8 cellular contexts compared by ENCODE assay signal in the genomic region with DNA sequence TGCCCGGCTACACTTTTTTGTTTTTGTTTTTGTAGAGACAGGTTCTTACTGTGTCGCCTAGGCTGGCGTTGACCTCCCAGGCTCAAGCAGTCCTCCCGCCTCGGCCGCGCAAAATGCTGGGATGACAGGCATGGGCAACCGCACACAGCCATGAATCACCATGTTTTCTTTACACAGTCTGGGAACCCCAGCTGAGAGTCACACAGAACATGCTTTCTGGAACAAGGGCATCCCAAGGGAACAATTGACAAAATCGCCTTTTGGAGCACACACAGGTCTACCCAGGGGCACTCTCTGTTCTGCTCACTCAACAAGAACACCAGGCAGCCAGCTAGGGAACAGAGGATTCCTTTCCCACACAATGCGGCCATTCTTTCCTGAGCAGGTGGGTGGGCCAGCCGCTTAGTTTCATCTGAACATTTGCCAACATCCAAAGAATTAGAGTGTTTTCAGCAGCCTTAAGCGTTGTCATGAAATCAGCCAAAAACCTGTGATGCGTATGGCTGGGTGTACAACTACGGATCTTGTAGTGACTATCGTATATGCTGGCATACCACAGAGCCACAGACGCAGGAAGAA. TPM values are rescaled to one million over a fixed set of nuclear protein-coding genes. Genes with fewer than 3 reads are reported as not detected.
DNase-seq lines count a peak whose midpoint lies in the region; ATAC-seq and TF ChIP-seq lines count a peak whose summit lies in the region.

No MANE protein-coding gene starts in this region.

- H3K9ac ChIP-seq in SK-N-SH: no peak overlapping the region

- H3K27me3 ChIP-seq in RWPE2 (ENCODE audit: insufficient read depth, poor library complexity, severe bottlenecking) (no peaks in the 10 kb centered on the region), gastroesophageal sphincter (no peaks in the 10 kb centered on the region), SK-N-SH (ENCODE audit: insufficient read depth) (peaks cover 13% of the 10 kb centered on the region; the same call in 1 of the 2 replicates)

- WGBS in gastroesophageal sphincter (ENCODE audit: low coverage in 1 of 2), 2 donors: 60 to 70% methylated on average over 1 to 6 of the region's 16 CpGs
- 48% methylated on average over 16 of the region's 16 CpGs for WGBS in SK-N-SH (ENCODE audit: low lambda C conversion rate)

- no peak for TF ChIP-seq POLR2A in gastroesophageal sphincter (IDR thresholded peaks at IDR 0.05)

- TF ChIP-seq CTCF in RWPE2 (IDR thresholded peaks at IDR 0.05; ENCODE audit: poor library complexity, severe bottlenecking) (no peak), gastroesophageal sphincter (IDR thresholded peaks at IDR 0.05) (no peak), SK-N-SH (IDR thresholded peaks at IDR 0.05) (no peak)

- CTCF ChIA-PET in SK-N-SH (lab: Yijun Ruan, JAX): no interaction called here

- TF ChIP-seq EP300 in gastroesophageal sphincter (IDR thresholded peaks at IDR 0.05) (no peak), SK-N-SH (IDR thresholded peaks at IDR 0.05; ENCODE audit: borderline replicate concordance in 1 of 2, low read depth in 1 of 2, low read length in 1 of 2) (no peak)

- no peaks in the 10 kb centered on the region for H3F3A ChIP-seq in SK-N-SH (replicated peaks; ENCODE audit: insufficient read depth)

- no peak overlapping the region for H2AFZ ChIP-seq in SK-N-SH (ENCODE audit: low read depth)

- POLR2A ChIA-PET in SK-N-SH (lab: Yijun Ruan, JAX): no interaction called here

- H3K4me1 ChIP-seq in RWPE2 (ENCODE audit: insufficient read depth, poor library complexity, severe bottlenecking) (no peaks in the 10 kb centered on the region), gastroesophageal sphincter (peaks cover 0 to 3% (median 0%) of the 10 kb centered on the region in 3 donors), SK-N-SH (ENCODE audit: control insufficient read depth in 1 of 2, insufficient read depth in 2 of 2, low read depth in 1 of 2, low read length in 1 of 2) (peaks cover 0 to 6% of the 10 kb centered on the region in 2 experiments; a peak in 1 of 4 replicates)

- ATAC-seq in GM19468 (IDR thresholded peaks at IDR 0.05; ENCODE audit: extremely low read depth, unreplicated experiment): peak; percentile 23
- peak; percentile 42; the same call in 1 of the 3 replicates for ATAC-seq in RWPE2 (ENCODE audit: low read depth)
- ATAC-seq in gastroesophageal sphincter: peak; percentile 68
- ATAC-seq in GM18867 (IDR thresholded peaks at IDR 0.05; ENCODE audit: unreplicated experiment): no peak

- peaks cover 9% of the 10 kb centered on the region; the same call in 1 of the 2 replicates for H3K79me2 ChIP-seq in SK-N-SH (ENCODE audit: insufficient read depth)

- H3K4me3 ChIP-seq in RWPE2 (ENCODE audit: severe bottlenecking): no peak overlapping the region
- H3K4me3 ChIP-seq in gastroesophageal sphincter: no peak overlapping the region
- no peak overlapping the region for H3K4me3 ChIP-seq in skeletal muscle cell (ENCODE audit: low read depth, low read length)
- no peak overlapping the region for H3K4me3 ChIP-seq in SK-N-SH (ENCODE audit: low read depth in 2 of 2, low read length in 1 of 2)

- H3K9me3 ChIP-seq in RWPE2 (ENCODE audit: severe bottlenecking) (no peaks in the 10 kb centered on the region), gastroesophageal sphincter (no peaks in the 10 kb centered on the region), SK-N-SH (no peaks in the 10 kb centered on the region)

- H3K36me3 ChIP-seq in RWPE2 (ENCODE audit: low read depth) (no peaks in the 10 kb centered on the region), gastroesophageal sphincter (no peaks in the 10 kb centered on the region), SK-N-SH (replicated peaks in 1 of 2; ENCODE audit: control insufficient read depth in 1 of 2, insufficient read depth in 2 of 2, low read length in 1 of 2) (no peaks in the 10 kb centered on the region)

- H3K27ac ChIP-seq in RWPE2 (ENCODE audit: poor library complexity, severe bottlenecking) (no peak overlapping the region), gastroesophageal sphincter (peak overlapping the region in 2 of 4 donors; percentile 41 to 49), SK-N-SH (ENCODE audit: low read depth in 2 of 2, low read length in 1 of 2) (no peak overlapping the region)

- no peak overlapping the region for H3K4me2 ChIP-seq in SK-N-SH

- no peak for DNase-seq in RWPE2 (ENCODE audit: low spot score)
- peak; percentile 87 for DNase-seq in skeletal muscle cell (ENCODE audit: low read depth)
- no peak for DNase-seq in effector CD4-positive, alpha-beta T cell
- no peak for DNase-seq in HUDEP-2 (lab: John Stamatoyannopoulos, UW; ENCODE audit: unreplicated experiment in 76 of 76)
- no peak for DNase-seq in SK-N-SH

- no peaks in the 10 kb centered on the region for H4K20me1 ChIP-seq in SK-N-SH (ENCODE audit: insufficient read depth)

- H3K9me2 ChIP-seq in SK-N-SH: no peaks in the 10 kb centered on the region

- no peak for TF ChIP-seq RAD21 in SK-N-SH (IDR thresholded peaks at IDR 0.05; ENCODE audit: low read length)

TF ChIP-seq in SK-N-SH, 30 proteins besides CTCF, POLR2A, EP300 and RAD21:
- TF ChIP-seq RCOR1 (IDR thresholded peaks at IDR 0.05; ENCODE audit: low read length): no peak
- no peak for TF ChIP-seq TCF12 (IDR thresholded peaks at IDR 0.05)
- TF ChIP-seq, protein P1, sequence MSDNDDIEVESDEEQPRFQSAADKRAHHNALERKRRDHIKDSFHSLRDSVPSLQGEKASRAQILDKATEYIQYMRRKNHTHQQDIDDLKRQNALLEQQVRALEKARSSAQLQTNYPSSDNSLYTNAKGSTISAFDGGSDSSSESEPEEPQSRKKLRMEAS (IDR thresholded peaks at IDR 0.05; ENCODE audit: low read depth): no peak
- no peak for TF ChIP-seq SMC3 (IDR thresholded peaks at IDR 0.05; ENCODE audit: low read depth, low read length)
- TF ChIP-seq GATA2 (CRISPR knock-in tag; IDR thresholded peaks at IDR 0.05): no peak
- TF ChIP-seq RFX5 (IDR thresholded peaks at IDR 0.05; ENCODE audit: low read length): no peak
- no peak for TF ChIP-seq FOSL2 (IDR thresholded peaks at IDR 0.05; ENCODE audit: borderline replicate concordance, low read depth)
- TF ChIP-seq RXRA (IDR thresholded peaks at IDR 0.05; ENCODE audit: borderline replicate concordance, low read depth): no peak
- no peak for TF ChIP-seq JUND (IDR thresholded peaks at IDR 0.05)
- TF ChIP-seq, protein P2, sequence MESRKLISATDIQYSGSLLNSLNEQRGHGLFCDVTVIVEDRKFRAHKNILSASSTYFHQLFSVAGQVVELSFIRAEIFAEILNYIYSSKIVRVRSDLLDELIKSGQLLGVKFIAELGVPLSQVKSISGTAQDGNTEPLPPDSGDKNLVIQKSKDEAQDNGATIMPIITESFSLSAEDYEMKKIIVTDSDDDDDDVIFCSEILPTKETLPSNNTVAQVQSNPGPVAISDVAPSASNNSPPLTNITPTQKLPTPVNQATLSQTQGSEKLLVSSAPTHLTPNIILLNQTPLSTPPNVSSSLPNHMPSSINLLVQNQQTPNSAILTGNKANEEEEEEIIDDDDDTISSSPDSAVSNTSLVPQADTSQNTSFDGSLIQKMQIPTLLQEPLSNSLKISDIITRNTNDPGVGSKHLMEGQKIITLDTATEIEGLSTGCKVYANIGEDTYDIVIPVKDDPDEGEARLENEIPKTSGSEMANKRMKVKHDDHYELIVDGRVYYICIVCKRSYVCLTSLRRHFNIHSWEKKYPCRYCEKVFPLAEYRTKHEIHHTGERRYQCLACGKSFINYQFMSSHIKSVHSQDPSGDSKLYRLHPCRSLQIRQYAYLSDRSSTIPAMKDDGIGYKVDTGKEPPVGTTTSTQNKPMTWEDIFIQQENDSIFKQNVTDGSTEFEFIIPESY (IDR thresholded peaks at IDR 0.05; ENCODE audit: borderline replicate concordance, low read depth): no peak
- TF ChIP-seq YY1 (IDR thresholded peaks at IDR 0.05; ENCODE audit: low read depth): no peak

RNA-seq across cellular contexts. Expression of a gene that starts 15.7 kb away (rescaled TPM):
- 10 to 100 TPM in 1 of 4 donors, 1 to 10 TPM in 3; 3.5 to 10.5 (median 4.4) TPM for total RNA-seq in gastroesophageal sphincter
- polyA plus RNA-seq in SK-N-SH (2012; rRNA removed): 6.5 and 7.3 TPM in 2 replicates
- 9.3 and 10.3 TPM in 2 replicates for polyA plus RNA-seq in SK-N-SH (2012; cell fraction: cytosol; rRNA removed)
- polyA plus RNA-seq in SK-N-SH (2012; cell fraction: nucleus; rRNA removed): 6.4 and 8.3 TPM in 2 replicates
